Comparison of ENCODE assay signal across 27 cellular contexts in the genomic region with DNA sequence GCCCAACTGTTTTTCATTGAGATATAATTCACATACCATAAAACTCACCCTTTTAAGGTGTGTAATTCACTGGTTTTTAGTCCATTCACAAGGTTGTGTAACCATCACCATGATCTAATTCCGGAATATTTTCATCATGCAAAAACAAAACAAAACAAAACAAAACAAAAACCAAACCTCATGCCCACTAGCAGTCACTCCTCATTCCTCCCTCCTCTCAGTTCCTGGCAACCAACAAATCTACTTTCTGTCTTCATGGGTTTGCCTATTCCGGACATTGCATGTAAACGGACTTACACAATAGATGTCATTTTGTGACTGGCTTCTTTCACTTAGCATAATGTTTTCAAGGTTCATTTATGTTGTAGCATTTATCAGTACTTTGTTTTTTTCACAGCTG. TPM values are rescaled to one million over a fixed set of nuclear protein-coding genes. Genes with fewer than 3 reads are reported as not detected.
"Had no signal": no experiment of that assay in that cellular context is flagged by ENCODE, and none has a peak within 500 bp of the region (broad histone marks: within the 10 kb centered on the region; RNA-seq: fewer than 3 reads in every experiment).

No MANE protein-coding gene starts in this region.

- H3K79me2 ChIP-seq: parathyroid adenoma had no signal

- H3K27me3 ChIP-seq: ascending aorta, heart left ventricle, right atrium auricular region, stomach, thyroid gland had no signal

- H3K4me1 ChIP-seq: parathyroid adenoma, psoas muscle had no signal

- H3K4me3 ChIP-seq: ascending aorta, heart left ventricle, psoas muscle, right atrium auricular region, smooth muscle cell, stomach, thyroid gland had no signal

- DNase-seq: activated B cell treated with CpG ODN at 0.5 μM for 24 hours; activated CD4-positive, alpha-beta T cell treated with anti-CD3 and anti-CD28 coated beads for 36 hours; activated CD4-positive, alpha-beta T cell treated with anti-CD3 and anti-CD28 coated beads, Interleukin-2, amount 50 U/mL, for 4 hours; activated effector memory CD4-positive, alpha-beta T cell treated with anti-CD3 and anti-CD28 coated beads, Interleukin-2, amount 50 U/mL, for 16 hours; activated naive CD4-positive, alpha-beta T cell treated with anti-CD3 and anti-CD28 coated beads, Interleukin-2, amount 10 ng/mL, durations not matched to agents 7 days and 5 days; activated naive CD8-positive, alpha-beta T cell treated with anti-CD3 and anti-CD28 coated beads, Interleukin-2, amount 10 ng/mL, durations not matched to agents 7 days and 5 days; cortex of kidney; effector memory CD8-positive, alpha-beta T cell; foreskin fibroblast; hypothalamus; immature natural killer cell; mesenchymal stem cell; naive thymus-derived CD8-positive, alpha-beta T cell; occipital lobe; psoas muscle; stimulated activated CD4-positive, alpha-beta T cell treated with anti-CD3 and anti-CD28 coated beads, Interleukin-1b, Interleukin-23, amount 100 ng/mL, for 48 hours; stimulated activated CD4-positive, alpha-beta T cell treated with anti-CD3 and anti-CD28 coated beads, Interleukin-4, amount 100 ng/mL, for 4 hours; stimulated activated CD8-positive, alpha-beta memory T cell treated with anti-CD3 and anti-CD28 coated beads, Interleukin-4, amount 100 ng/mL, for 48 hours; stomach; T1000; thyroid gland had no signal

- H3K9ac ChIP-seq: parathyroid adenoma had no signal

- H3K27ac ChIP-seq: ascending aorta, heart left ventricle, parathyroid adenoma, psoas muscle, right atrium auricular region, stomach, thyroid gland had no signal

- H3K9me3 ChIP-seq: ascending aorta, heart left ventricle, psoas muscle, right atrium auricular region, stomach, thyroid gland had no signal

- H2AFZ ChIP-seq: parathyroid adenoma had no signal

- H3K36me3 ChIP-seq: ascending aorta, heart left ventricle, right atrium auricular region, stomach, thyroid gland had no signal

- H3K4me2 ChIP-seq: smooth muscle cell had no signal

RNA-seq across cellular contexts. Expression of a gene that starts 4.5 kb away (rescaled TPM):
- polyA plus RNA-seq: fibroblast of lung, smooth muscle cell had no signal

RNA-seq across cellular contexts. Expression of a gene that starts 7.8 kb away (rescaled TPM):
- polyA plus RNA-seq: fibroblast of lung, smooth muscle cell had no signal
